In genomic region chr1:29453502-29454240, GRCh38 we compare ENCODE assay signal across 9 cellular contexts.
DNase-seq lines count a peak whose midpoint lies in the region; ATAC-seq and TF ChIP-seq lines count a peak whose summit lies in the region.
"Had no signal": no experiment of that assay in that cellular context is flagged by ENCODE, and none has a peak within 500 bp of the region (broad histone marks: within the 10 kb centered on the region; RNA-seq: fewer than 3 reads in every experiment).

No MANE protein-coding gene starts in this region.

- H3K27me3 Mint-ChIP-seq in Caco-2 (ENCODE audit: insufficient read depth, unreplicated experiment) (no peaks in the 10 kb centered on the region), HFFc6 (ENCODE audit: insufficient read depth) (peaks cover 6% of the 10 kb centered on the region; the same call in 1 of the 2 replicates)

- H3K27me3 ChIP-seq in Caco-2 (replicated peaks; ENCODE audit: control insufficient read depth, insufficient read depth, low read length) (no peaks in the 10 kb centered on the region), foreskin keratinocyte (peaks cover 2% of the 10 kb centered on the region)

- H3K4me1 ChIP-seq in Caco-2: no peaks in the 10 kb centered on the region
- no peaks in the 10 kb centered on the region for H3K4me1 ChIP-seq in foreskin keratinocyte
- H3K4me1 ChIP-seq: tibial artery had no signal

- no peaks in the 10 kb centered on the region for H3K36me3 Mint-ChIP-seq in Caco-2 (ENCODE audit: insufficient read depth, unreplicated experiment)
- H3K36me3 Mint-ChIP-seq in HFFc6 (ENCODE audit: low read depth): no peaks in the 10 kb centered on the region

- DNase-seq in Caco-2 (peak in 1 of 2 experiments; percentile 26), HFFc6 (peak; percentile 33), SHP77 (lab: John Stamatoyannopoulos, UW) (peak; percentile 35 to 90), foreskin keratinocyte (peak in 1 of 2 donors; percentile 28)

- H3K9me3 ChIP-seq in Caco-2: no peaks in the 10 kb centered on the region
- H3K9me3 ChIP-seq: tibial artery had no signal

- intact Hi-C loops in Caco-2 (cut with micrococcal nuclease; ENCODE audit: unreplicated experiment): no loop called here

- ATAC-seq in foreskin keratinocyte: peak; percentile 42
- ATAC-seq in HG02610 (IDR thresholded peaks at IDR 0.05; ENCODE audit: unreplicated experiment): no peak
- no peak for ATAC-seq in GM21723 (IDR thresholded peaks at IDR 0.05; ENCODE audit: unreplicated experiment)
- ATAC-seq in GM18909 (IDR thresholded peaks at IDR 0.05; ENCODE audit: poor library complexity, unreplicated experiment): no peak
- ATAC-seq in HG02981 (IDR thresholded peaks at IDR 0.05; ENCODE audit: unreplicated experiment): no peak

- no peak overlapping the region for H3K4me3 ChIP-seq in Caco-2 (ENCODE audit: low read depth, low read length)
- H3K4me3 ChIP-seq: tibial artery had no signal

- H3K4me3 Mint-ChIP-seq in Caco-2 (ENCODE audit: unreplicated experiment) (no peak overlapping the region), HFFc6 (no peak overlapping the region)

- H3K36me3 ChIP-seq in Caco-2 (ENCODE audit: control insufficient read depth, insufficient read depth, low read length): no peaks in the 10 kb centered on the region
- H3K36me3 ChIP-seq: tibial artery had no signal

- H3K27ac ChIP-seq in foreskin keratinocyte: no peak overlapping the region
- H3K27ac ChIP-seq: tibial artery had no signal

- H3K9me3 Mint-ChIP-seq in Caco-2 (ENCODE audit: unreplicated experiment): no peaks in the 10 kb centered on the region
- H3K9me3 Mint-ChIP-seq in HFFc6: peaks cover 12% of the 10 kb centered on the region

- POLR2A ChIA-PET in Caco-2 (lab: Charles Lee): no interaction called here

- no peaks in the 10 kb centered on the region for H3K4me1 Mint-ChIP-seq in Caco-2 (ENCODE audit: low read depth, unreplicated experiment)
- H3K4me1 Mint-ChIP-seq in HFFc6 (ENCODE audit: low read depth): no peaks in the 10 kb centered on the region

- no TSS peak for BruUV-seq in Caco-2 (replicated peaks; lab: Mats Ljungman, UMichigan)

- H3K27ac Mint-ChIP-seq in Caco-2 (ENCODE audit: unreplicated experiment) (no peak overlapping the region), HFFc6 (no peak overlapping the region)

- CTCF ChIA-PET in Caco-2 (lab: Charles Lee): no interaction called here

- TF ChIP-seq CTCF in Caco-2 (IDR thresholded peaks at IDR 0.05; ENCODE audit: insufficient read depth in 1 of 2, low read depth in 1 of 2, low read length in 1 of 2, severe bottlenecking in 1 of 2, unreplicated experiment in 1 of 2): peak; percentile 8 to 14
- TF ChIP-seq CTCF in HFFc6 (IDR thresholded peaks at IDR 0.05): peak; percentile 41; the same call in 1 of the 2 replicates
- peak; percentile 61 for TF ChIP-seq CTCF in foreskin keratinocyte (conservative IDR thresholded peaks at IDR 0.05)

Comparison
In these comparisons a context has a peak if more than half of its experiments do, and no peak if none do; other contexts are left out.
1. CTCF ChIP-seq: peak in every context shown above with its lines; median percentile 61 in foreskin keratinocyte; 41 in HFFc6; 11 in Caco-2.